ENCODE assay signal across 7 cellular contexts in the genomic region with DNA sequence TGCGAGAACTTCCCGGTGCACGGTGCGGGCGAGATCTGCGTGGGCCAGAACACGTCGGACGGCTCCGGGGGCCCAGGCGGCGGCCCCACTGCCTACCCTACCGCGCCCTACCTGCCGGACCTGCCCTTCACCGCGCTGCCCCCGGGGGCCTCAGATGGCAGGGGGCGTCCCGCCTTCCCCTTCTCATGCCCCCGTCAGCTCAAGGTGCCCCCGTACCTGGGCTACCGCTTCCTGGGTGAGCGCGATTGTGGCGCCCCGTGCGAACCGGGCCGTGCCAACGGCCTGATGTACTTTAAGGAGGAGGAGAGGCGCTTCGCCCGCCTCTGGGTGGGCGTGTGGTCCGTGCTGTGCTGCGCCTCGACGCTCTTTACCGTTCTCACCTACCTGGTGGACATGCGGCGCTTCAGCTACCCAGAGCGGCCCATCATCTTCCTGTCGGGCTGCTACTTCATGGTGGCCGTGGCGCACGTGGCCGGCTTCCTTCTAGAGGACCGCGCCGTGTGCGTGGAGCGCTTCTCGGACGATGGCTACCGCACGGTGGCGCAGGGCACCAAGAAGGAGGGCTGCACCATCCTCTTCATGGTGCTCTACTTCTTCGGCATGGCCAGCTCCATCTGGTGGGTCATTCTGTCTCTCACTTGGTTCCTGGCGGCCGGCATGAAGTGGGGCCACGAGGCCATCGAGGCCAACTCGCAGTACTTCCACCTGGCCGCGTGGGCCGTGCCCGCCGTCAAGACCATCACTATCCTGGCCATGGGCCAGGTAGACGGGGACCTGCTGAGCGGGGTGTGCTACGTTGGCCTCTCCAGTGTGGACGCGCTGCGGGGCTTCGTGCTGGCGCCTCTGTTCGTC. TPM values are rescaled to one million over a fixed set of nuclear protein-coding genes. Genes with fewer than 3 reads are reported as not detected.
DNase-seq lines count a peak whose midpoint lies in the region; ATAC-seq, FAIRE-seq and TF ChIP-seq lines count a peak whose summit lies in the region.

No MANE protein-coding gene starts in this region.

- H3K4me1 Mint-ChIP-seq in activated CD8-positive, alpha-beta T cell treated with anti-CD3 and anti-CD28 coated beads, Interleukin-2, amount 10 ng/mL, durations not matched to agents 7 days and 5 days (ENCODE audit: low read depth): peaks cover 13% of the 10 kb centered on the region

- peak; percentile 26 for DNase-seq in activated CD8-positive, alpha-beta T cell treated with anti-CD3 and anti-CD28 coated beads, Interleukin-2, amount 10 ng/mL, durations not matched to agents 7 days and 5 days
- DNase-seq in fibroblast of villous mesenchyme (ENCODE audit: low read depth): peak; percentile 67
- DNase-seq in RCC 7860 (ENCODE audit: low spot score): no peak
- no peak for DNase-seq in NCI-H1105 treated with DMSO at 0.1 percent for 48 hours (lab: John Stamatoyannopoulos, UW)

- peaks cover 52% of the 10 kb centered on the region for H3K27me3 Mint-ChIP-seq in activated CD8-positive, alpha-beta T cell treated with anti-CD3 and anti-CD28 coated beads, Interleukin-2, amount 10 ng/mL, durations not matched to agents 7 days and 5 days (ENCODE audit: low read depth)

- no peak overlapping the region for H3K27ac Mint-ChIP-seq in activated CD8-positive, alpha-beta T cell treated with anti-CD3 and anti-CD28 coated beads, Interleukin-2, amount 10 ng/mL, durations not matched to agents 7 days and 5 days

- H3K36me3 ChIP-seq in HEK293 (ENCODE audit: control insufficient read depth in 2 of 2, insufficient read depth in 1 of 2, low read length in 2 of 2) (peaks cover 0 to 10% of the 10 kb centered on the region in 2 experiments; a peak in 1 of 3 replicates), neutrophil (no peaks in the 10 kb centered on the region)

- CTCF ChIA-PET in HEK293 (lab: Yijun Ruan, JAX): no interaction called here
- CTCF ChIA-PET in activated CD8-positive, alpha-beta T cell treated with anti-CD3 and anti-CD28 coated beads, Interleukin-2, amount 10 ng/mL, durations not matched to agents 7 days and 5 days (lab: Charles Lee): no interaction called here

- no peak for TF ChIP-seq CTCF in HEK293 (tag by site-specific recombination; IDR thresholded peaks at IDR 0.05)
- TF ChIP-seq CTCF in fibroblast of villous mesenchyme (IDR thresholded peaks at IDR 0.05; ENCODE audit: insufficient read depth, low read depth, low read length): peak; percentile 57
- no peak for TF ChIP-seq CTCF in neutrophil (IDR thresholded peaks at IDR 0.05)

- H3K36me3 Mint-ChIP-seq in activated CD8-positive, alpha-beta T cell treated with anti-CD3 and anti-CD28 coated beads, Interleukin-2, amount 10 ng/mL, durations not matched to agents 7 days and 5 days (ENCODE audit: low read depth): no peaks in the 10 kb centered on the region

- H3K9me3 ChIP-seq in HEK293 (ENCODE audit: control insufficient read depth, insufficient read depth, low read depth, low read length) (no peaks in the 10 kb centered on the region), neutrophil (no peaks in the 10 kb centered on the region)

- POLR2A ChIA-PET in HEK293 (lab: Yijun Ruan, JAX): interaction anchor here (0.6 to 1.5 kb wide), 2 partner anchors 148 to 254 kb away, joined by 3 to 4 read pairs; partner anchors contain the start of gene ALS2
- POLR2A ChIA-PET in activated CD8-positive, alpha-beta T cell treated with anti-CD3 and anti-CD28 coated beads, Interleukin-2, amount 10 ng/mL, durations not matched to agents 7 days and 5 days (lab: Charles Lee): no interaction called here

- H3K9me3 Mint-ChIP-seq in activated CD8-positive, alpha-beta T cell treated with anti-CD3 and anti-CD28 coated beads, Interleukin-2, amount 10 ng/mL, durations not matched to agents 7 days and 5 days (ENCODE audit: insufficient read depth): no peaks in the 10 kb centered on the region

- no peak for FAIRE-seq in RCC 7860 (lab: Jason Lieb, UNC)

- no peak overlapping the region for H3K27ac ChIP-seq in HEK293 (ENCODE audit: extremely low read depth, low read depth, low read length)
- H3K27ac ChIP-seq in neutrophil: no peak overlapping the region

- H3K4me3 ChIP-seq in HEK293 (ENCODE audit: low read depth, low read length) (peak overlapping the region; percentile 69), fibroblast of villous mesenchyme (ENCODE audit: low read depth, low read length) (peak overlapping the region; percentile 71), neutrophil (ENCODE audit: low read depth in 1 of 2, low read length in 1 of 2) (peak overlapping the region; percentile 74 to 82)

- H3K4me3 Mint-ChIP-seq in activated CD8-positive, alpha-beta T cell treated with anti-CD3 and anti-CD28 coated beads, Interleukin-2, amount 10 ng/mL, durations not matched to agents 7 days and 5 days: no peak overlapping the region

- peaks cover 100% of the 10 kb centered on the region for H3K27me3 ChIP-seq in neutrophil

- ATAC-seq in activated CD8-positive, alpha-beta T cell treated with anti-CD3 and anti-CD28 coated beads, Interleukin-2, amount 10 ng/mL, durations not matched to agents 7 days and 5 days: no peak
- no peak for ATAC-seq in HG02885 (IDR thresholded peaks at IDR 0.05; ENCODE audit: poor library complexity, unreplicated experiment)

- peaks cover 23% of the 10 kb centered on the region for H3K4me1 ChIP-seq in HEK293 (ENCODE audit: control insufficient read depth, insufficient read depth, low read length)
- H3K4me1 ChIP-seq in neutrophil (ENCODE audit: control insufficient read depth in 1 of 2, insufficient read depth in 1 of 2, low read depth in 1 of 2, low read length in 1 of 2): peaks cover 25 to 28% of the 10 kb centered on the region in 2 experiments

TF ChIP-seq in HEK293, 187 proteins besides CTCF, POLR2A, EP300 and RAD21:
- TF ChIP-seq ZBTB6 (tag by site-specific recombination; IDR thresholded peaks at IDR 0.05) (peak; percentile 31; the same call in 1 of the 2 replicates), ZNF449 (tag by site-specific recombination; IDR thresholded peaks at IDR 0.05) (0 out of 2 replicates have a peak, but pooled peaks have one; percentile 35), ZNF202 (tag by site-specific recombination; IDR thresholded peaks at IDR 0.05; ENCODE audit: borderline replicate concordance) (peak; percentile 71; the same call in 1 of the 2 replicates), EGR2 (tag by site-specific recombination; IDR thresholded peaks at IDR 0.05; ENCODE audit: low read depth) (no peak)

RNA-seq across cellular contexts. Expression of gene FZD7, which starts 1.7 kb away (rescaled TPM):
- under 1 TPM in 1 of 2 experiments, not detected in 1; 0.08 TPM for total RNA-seq in activated CD8-positive, alpha-beta T cell treated with anti-CD3 and anti-CD28 coated beads, Interleukin-2, amount 10 ng/mL, durations not matched to agents 7 days and 5 days
- 14.7 and 43.8 TPM in 2 replicates for total RNA-seq in fibroblast of villous mesenchyme

RNA-seq across cellular contexts. Expression of gene KIAA2012, which starts 37.7 kb away (rescaled TPM):
- not detected for total RNA-seq in activated CD8-positive, alpha-beta T cell treated with anti-CD3 and anti-CD28 coated beads, Interleukin-2, amount 10 ng/mL, durations not matched to agents 7 days and 5 days
- under 0.01 TPM in 2 replicates for total RNA-seq in fibroblast of villous mesenchyme

Comparison
In these comparisons a context has a peak if more than half of its experiments do, and no peak if none do; other contexts are left out.
1. DNase-seq: peak in activated CD8-positive, alpha-beta T cell treated with anti-CD3 and anti-CD28 coated beads, Interleukin-2, amount 10 ng/mL, durations not matched to agents 7 days and 5 days (single experiment) and fibroblast of villous mesenchyme (single experiment); none in RCC 7860 (single experiment) and NCI-H1105 treated with DMSO at 0.1 percent for 48 hours (single experiment).
2. RNA of gene FZD7, which starts 1.7 kb away (total RNA-seq): 14.7 to 43.8 TPM in fibroblast of villous mesenchyme; 0.08 TPM in activated CD8-positive, alpha-beta T cell treated with anti-CD3 and anti-CD28 coated beads, Interleukin-2, amount 10 ng/mL, durations not matched to agents 7 days and 5 days; every median in the first group is over 10 times any median in the second.
3. Peak in every context shown above with its lines, with median percentiles within 50 percentile points of each other: H3K4me3 ChIP-seq.